Comparison of ENCODE assay signal across 8 cellular contexts in genomic region chr15:85485956-85486567, GRCh38.
A peak's percentile ranks its signal among the peaks of the same experiment; 100 is the strongest.
DNase-seq lines count a peak whose midpoint lies in the region; ATAC-seq lines count a peak whose summit lies in the region.

No MANE protein-coding gene starts in this region.

- ATAC-seq in HG02678 (IDR thresholded peaks at IDR 0.05; ENCODE audit: unreplicated experiment), result peak; percentile 58
- peak; percentile 85 for ATAC-seq in left colon

- intact Hi-C loops in left colon (cut with DNase I, micrococcal nuclease), result loop anchor here in 1 of 2 donors (10.0 kb wide), 1 partner anchor 239 kb away; no protein-coding TSS in a partner anchor

- DNase-seq in NCI-H510A treated with DMSO at 0.1 percent for 48 hours (lab: John Stamatoyannopoulos, UW) (peak; percentile 85), NCI-H510A (lab: John Stamatoyannopoulos, UW) (no peak), NCI-H146 treated with DMSO at 0.1 percent for 48 hours (lab: John Stamatoyannopoulos, UW; ENCODE audit: unreplicated experiment) (peak; percentile 43), T-helper 9 cell (peak; percentile 35), caudate nucleus (lab: John Stamatoyannopoulos, UW) (peak in 31 of 61 donors; percentile 1 to 84 (median 21)), left colon (peak; percentile 40 to 53)
- peak; percentile 15 to 65 (median 36) for DNase-seq in stimulated activated CD4-positive, alpha-beta T cell treated with anti-CD3 and anti-CD28 coated beads, TNF-alpha, amount 100 ng/mL, for 48 hours (ENCODE audit: low read depth in 3 of 3)

- no peak overlapping the region for H3K27ac ChIP-seq in caudate nucleus (ENCODE audit: low read depth, low read length)
